20 cellular contexts compared by ENCODE assay signal in the genomic region with DNA sequence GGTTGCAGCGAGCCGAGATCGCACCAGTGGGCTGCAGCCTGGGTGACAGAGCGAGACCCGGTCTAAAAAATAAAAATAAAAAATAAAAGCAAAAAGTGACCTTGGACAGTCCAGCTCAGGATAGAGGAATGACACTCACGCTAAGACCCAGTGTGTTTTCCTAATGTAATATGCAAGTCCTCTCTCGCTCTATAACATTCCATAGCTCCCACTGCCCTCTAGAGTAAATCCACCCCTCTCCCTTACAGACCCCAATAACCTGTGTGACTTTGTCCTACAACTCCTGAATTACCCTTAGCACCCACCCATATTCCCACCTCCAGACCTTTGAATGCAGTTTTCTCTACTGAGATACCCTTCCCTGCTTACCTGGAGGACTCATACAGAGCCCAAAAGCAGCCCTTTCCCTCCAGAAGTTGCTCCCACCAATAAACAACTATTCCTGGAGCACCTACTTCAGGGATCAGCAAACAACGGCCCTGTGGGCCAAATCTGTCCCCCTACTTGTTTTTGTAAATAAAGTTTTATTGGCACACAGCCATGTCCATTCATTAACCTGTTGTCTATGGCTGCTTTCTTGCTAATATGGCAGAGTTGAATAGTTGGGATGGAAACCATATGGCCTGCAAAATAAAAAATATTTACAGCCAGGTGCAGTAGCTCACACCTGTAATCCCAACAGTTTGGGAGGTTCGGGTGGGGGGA. TPM values are rescaled to one million over a fixed set of nuclear protein-coding genes. Genes with fewer than 3 reads are reported as not detected.
A peak's percentile ranks its signal among the peaks of the same experiment; 100 is the strongest.
DNase-seq lines count a peak whose midpoint lies in the region; ATAC-seq, FAIRE-seq and TF ChIP-seq lines count a peak whose summit lies in the region.
"Had no signal": no experiment of that assay in that cellular context is flagged by ENCODE, and none has a peak within 500 bp of the region (broad histone marks: within the 10 kb centered on the region; RNA-seq: fewer than 3 reads in every experiment).

No MANE protein-coding gene starts in this region.

- TF ChIP-seq CTCF in A549 (IDR thresholded peaks at IDR 0.05) (no peak), HEK293 (tag by site-specific recombination; IDR thresholded peaks at IDR 0.05) (no peak), K562 (IDR thresholded peaks at IDR 0.05 in 2 of 3, conservative IDR thresholded peaks at IDR 0.05 in 1 of 3; ENCODE audit: insufficient read depth in 2 of 3, low read depth in 1 of 3, low read length in 3 of 3) (no peak), omental fat pad (IDR thresholded peaks at IDR 0.05) (no peak)

- FAIRE-seq in A549 (lab: Jason Lieb, UNC), result no peak
- no peak for FAIRE-seq in K562 (lab: Jason Lieb, UNC)
- FAIRE-seq: A204.1, D721Med, G401.6, GM12891, GM19239 had no signal

- no peaks in the 10 kb centered on the region for H3K79me2 ChIP-seq in K562 (ENCODE audit: control insufficient read depth, insufficient read depth, low read length)

- DNase-seq in A549 (ENCODE audit: low read depth in 1 of 2, low spot score in 1 of 2) (no peak), K562 (ENCODE audit: extremely low read depth in 1 of 4, low spot score in 3 of 4) (no peak), omental fat pad (ENCODE audit: low spot score) (no peak), MG63 (no peak)
- no peak for DNase-seq in activated CD4-positive, CD25-positive, alpha-beta regulatory T cell treated with anti-CD3 and anti-CD28 coated beads, Interleukin-2, amount 50 U/mL, for 72 hours
- DNase-seq: 8988T; AML-193; Caco-2; Calu3; CD4-positive, alpha-beta T cell; CD8-positive, alpha-beta T cell; DMS79 treated with DMSO at 0.1 percent for 48 hours had no signal

- POLR2A ChIA-PET in A549 (lab: Yijun Ruan, JAX) (no interaction called here), HEK293 (lab: Yijun Ruan, JAX) (no interaction called here), K562 (lab: Yijun Ruan, JAX) (interaction anchor here (0.6 kb wide), 1 partner anchor 215 kb away, joined by 3 read pairs; no protein-coding TSS in a partner anchor)

- H3K4me2 ChIP-seq in A549, result no peak overlapping the region
- no peak overlapping the region for H3K4me2 ChIP-seq in K562 (ENCODE audit: insufficient read depth, low read length)
- H3K4me2 ChIP-seq: BLaER1 treated with 17β-estradiol and CSF1 and Interleukin-3, amounts not matched to agents 10 nM and 100 nM had no signal

- H2AFZ ChIP-seq in K562 (ENCODE audit: low read depth, low read length), result no peak overlapping the region

- no peak overlapping the region for H3K9ac ChIP-seq in K562 (ENCODE audit: insufficient read depth in 1 of 2, low read depth in 2 of 2, low read length in 2 of 2)
- H3K9ac ChIP-seq: BLaER1 treated with 17β-estradiol and CSF1 and Interleukin-3, amounts not matched to agents 10 nM and 100 nM had no signal

- CTCF ChIA-PET in A549 (lab: Yijun Ruan, JAX), result no interaction called here
- CTCF ChIA-PET in HEK293 (lab: Yijun Ruan, JAX), result interaction anchor here (0.5 to 0.7 kb wide), 3 partner anchors 12 to 1996 kb away, joined by 3 read pairs; no protein-coding TSS in a partner anchor
- CTCF ChIA-PET in K562 (lab: Yijun Ruan, JAX; ENCODE audit: low intra/inter-chr PET ratio), result no interaction called here

- H3K27me3 ChIP-seq in K562 (ENCODE audit: control insufficient read depth in 2 of 2, insufficient read depth in 2 of 2, low read length in 2 of 2), result no peaks in the 10 kb centered on the region
- H3K27me3 ChIP-seq in MG63, result no peaks in the 10 kb centered on the region
- H3K27me3 ChIP-seq: BLaER1 treated with 17β-estradiol and CSF1 and Interleukin-3, amounts not matched to agents 10 nM and 100 nM had no signal

- WGBS in A549 (ENCODE audit: missing lambda C conversion rate), result 31% methylated on average over 9 of the region's 9 CpGs
- WGBS in K562 (ENCODE audit: insufficient coverage, low coverage, missing lambda C conversion rate), result 31% methylated on average over 9 of the region's 9 CpGs

- H3K4me1 ChIP-seq in A549, result no peaks in the 10 kb centered on the region
- H3K4me1 ChIP-seq in HEK293 (ENCODE audit: control insufficient read depth, insufficient read depth, low read length), result no peaks in the 10 kb centered on the region
- H3K4me1 ChIP-seq in K562 (replicated peaks in 1 of 2; ENCODE audit: control insufficient read depth in 2 of 2, insufficient read depth in 2 of 2, low read length in 2 of 2), result no peaks in the 10 kb centered on the region
- H3K4me1 ChIP-seq: BLaER1 treated with 17β-estradiol and CSF1 and Interleukin-3, amounts not matched to agents 10 nM and 100 nM; Caco-2 had no signal

- H3K27ac ChIP-seq in A549 (no peak overlapping the region), HEK293 (ENCODE audit: extremely low read depth, low read depth, low read length) (no peak overlapping the region), K562 (ENCODE audit: extremely low read depth, low read depth, low read length) (no peak overlapping the region)
- H3K27ac ChIP-seq: BLaER1 treated with 17β-estradiol and CSF1 and Interleukin-3, amounts not matched to agents 10 nM and 100 nM; C4-2B had no signal

- H3K36me3 ChIP-seq in HEK293 (ENCODE audit: control insufficient read depth in 2 of 2, insufficient read depth in 1 of 2, low read length in 2 of 2) (no peaks in the 10 kb centered on the region), K562 (ENCODE audit: control insufficient read depth, insufficient read depth, low read length) (no peaks in the 10 kb centered on the region), MG63 (no peaks in the 10 kb centered on the region)
- H3K36me3 ChIP-seq: BLaER1 treated with 17β-estradiol and CSF1 and Interleukin-3, amounts not matched to agents 10 nM and 100 nM had no signal

- no TSS peak for BruUV-seq in K562 (replicated peaks; lab: Mats Ljungman, UMichigan)

- TF ChIP-seq RAD21 in A549 (conservative IDR thresholded peaks at IDR 0.05 in 1 of 2, IDR thresholded peaks at IDR 0.05 in 1 of 2) (no peak), K562 (CRISPR knock-in tag; conservative IDR thresholded peaks at IDR 0.05 in 1 of 2, IDR thresholded peaks at IDR 0.05 in 1 of 2) (no peak)

- ATAC-seq in A549, result no peak
- no peak for ATAC-seq in K562
- ATAC-seq in omental fat pad (ENCODE audit: low FRiP score), result no peak
- ATAC-seq: CD8-positive, alpha-beta T cell had no signal

- peaks cover 11% of the 10 kb centered on the region; the same call in 2 of the 3 replicates for H3K9me3 ChIP-seq in A549
- no peaks in the 10 kb centered on the region for H3K9me3 ChIP-seq in HEK293 (ENCODE audit: control insufficient read depth, insufficient read depth, low read depth, low read length)
- H3K9me3 ChIP-seq in K562 (replicated peaks; ENCODE audit: control insufficient read depth, insufficient read depth, low read depth, low read length), result peaks cover 2% of the 10 kb centered on the region; the same call in 1 of the 2 replicates
- H3K9me3 ChIP-seq in MG63, result 0 out of 2 replicates have a peak, but pooled peaks cover 2% of the 10 kb centered on the region

- intact Hi-C loops in K562 (cut with micrococcal nuclease), result no loop called here

- in situ Hi-C loops in K562 (cut with MboI), result no loop called here

- no peak for TF ChIP-seq POLR2A in A549 (IDR thresholded peaks at IDR 0.05; ENCODE audit: low read length)
- no peak for TF ChIP-seq POLR2A in K562 (conservative IDR thresholded peaks at IDR 0.05)

- H4K20me1 ChIP-seq in K562 (replicated peaks; ENCODE audit: control insufficient read depth, insufficient read depth, low read length), result peaks cover 3% of the 10 kb centered on the region; the same call in 1 of the 2 replicates
- H4K20me1 ChIP-seq: BLaER1 treated with 17β-estradiol and CSF1 and Interleukin-3, amounts not matched to agents 10 nM and 100 nM had no signal

- TF ChIP-seq EP300 in A549 (IDR thresholded peaks at IDR 0.05) (no peak), K562 (IDR thresholded peaks at IDR 0.05; ENCODE audit: low read length) (no peak)

- H3K4me3 ChIP-seq in A549, result no peak overlapping the region
- no peak overlapping the region for H3K4me3 ChIP-seq in HEK293 (ENCODE audit: low read depth, low read length)
- no peak overlapping the region for H3K4me3 ChIP-seq in K562
- no peak overlapping the region for H3K4me3 ChIP-seq in MG63
- H3K4me3 ChIP-seq: BLaER1 treated with 17β-estradiol and CSF1 and Interleukin-3, amounts not matched to agents 10 nM and 100 nM had no signal

- H3K9me1 ChIP-seq in K562 (ENCODE audit: control insufficient read depth, insufficient read depth, low read length), result no peaks in the 10 kb centered on the region

TF ChIP-seq in A549, 52 proteins besides CTCF, POLR2A, EP300 and RAD21 (continues in another document):
- TF ChIP-seq ZSCAN20 (CRISPR knock-in tag; IDR thresholded peaks at IDR 0.05) (no peak), TFCP2L1 (CRISPR knock-in tag; IDR thresholded peaks at IDR 0.05) (no peak)

TF ChIP-seq in HEK293, 187 proteins besides CTCF, POLR2A, EP300 and RAD21 (continues in another document):
- TF ChIP-seq ZNF16 (tag by site-specific recombination; IDR thresholded peaks at IDR 0.05; ENCODE audit: low read depth), result peak; percentile 78; the same call in 1 of the 2 replicates

TF ChIP-seq in K562, 482 proteins besides CTCF, POLR2A, EP300 and RAD21 (continues in another document):
- TF ChIP-seq ZFP36 (IDR thresholded peaks at IDR 0.05; ENCODE audit: low read depth, low read length, partially characterized antibody), result peak; percentile 28

RNA-seq across cellular contexts. Expression of a gene that starts 39.8 kb away (rescaled TPM):
- 22.3 and 25.0 TPM in 2 replicates for polyA plus RNA-seq in A549 (2011; rRNA removed)
- polyA plus RNA-seq in A549 (2012; cell fraction: cytosol; rRNA removed), result 41.9 and 53.1 TPM in 2 replicates
- 114 and 145 TPM in 2 replicates for polyA plus RNA-seq in A549 (2012; cell fraction: nucleus; rRNA removed)
- 38.8 to 44.7 TPM (median 41.6 TPM) in 3 replicates for polyA plus RNA-seq in A549 (2017; fragmentation: RNase III; extraction: RNeasy Plus Mini Kit Qiagen cat#74134 plus additional on column Dnase treatment)
- polyA minus RNA-seq in A549 (2011; rRNA and poly(A)+ RNA removed), result 98.8 and 140 TPM in 2 replicates
- total RNA-seq in K562 (2011; cell fraction: chromatin; rRNA removed; ENCODE audit: low replicate concordance), result 79.8 and 180 TPM in 2 replicates
- 97.4 and 130 TPM in 2 replicates for total RNA-seq in K562 (2011; cell fraction: nucleolus; rRNA removed)
- 85.8 and 89.2 TPM in 2 replicates for total RNA-seq in K562 (2011; cell fraction: nucleoplasm; rRNA removed)
- total RNA-seq in K562 (2014; rRNA removed), result 26.4 and 28.0 TPM in 2 replicates
- 6.1 and 6.7 TPM in 2 replicates for total RNA-seq in K562 (2014; rRNA removed; fragmentation: Illumina TruSeq; extraction: Trizol)
- 14.1 and 15.1 TPM in 2 replicates for total RNA-seq in K562 (2015; rRNA removed; fragmentation: Illumina TruSeq; extraction: Trizol)
- 45.2 and 49.4 TPM in 2 replicates for total RNA-seq in K562 (2021)
- polyA plus RNA-seq in K562 (2011; rRNA removed), result 14.9 and 17.4 TPM in 2 replicates
- 14.3 and 32.7 TPM in 2 replicates for polyA plus RNA-seq in K562 (2011; cell fraction: cytosol; rRNA removed)
- 54.1 and 106 TPM in 2 replicates for polyA plus RNA-seq in K562 (2011; cell fraction: nucleus; rRNA removed)
- 23.1 and 29.5 TPM in 2 replicates for polyA plus RNA-seq in K562 (2012)
- 8.3 and 10.7 TPM in 2 replicates for polyA plus RNA-seq in K562 (2014; fragmentation: Illumina TruSeq; extraction: Trizol)
- 1 to 10 TPM; 1.1 to 1.2 TPM for polyA plus RNA-seq in K562 (2014; fragmentation: Nextera tagmentation; extraction: Ambion mirVana)
- 26.9 and 27.4 TPM in 2 replicates for polyA plus RNA-seq in K562 (2014; rRNA removed)
- 11.5 and 28.9 TPM in 2 replicates for polyA minus RNA-seq in K562 (2011; rRNA and poly(A)+ RNA removed)
- polyA minus RNA-seq in K562 (2011; cell fraction: cytosol; rRNA and poly(A)+ RNA removed), result 41.9 and 44.2 TPM in 2 replicates
- polyA minus RNA-seq in K562 (2011; cell fraction: nucleus; rRNA and poly(A)+ RNA removed), result 27.2 and 33.5 TPM in 2 replicates
- total RNA-seq in omental fat pad, result 100 to 1,000 TPM; 238 to 530 (median 338) TPM
- total RNA-seq in MG63 (2014; rRNA removed; shearing (Covaris generic); ENCODE audit: low replicate concordance), result 24.1 and 30.6 TPM in 2 replicates
